Comparison of ENCODE assay signal across 26 cellular contexts in the genomic region with DNA sequence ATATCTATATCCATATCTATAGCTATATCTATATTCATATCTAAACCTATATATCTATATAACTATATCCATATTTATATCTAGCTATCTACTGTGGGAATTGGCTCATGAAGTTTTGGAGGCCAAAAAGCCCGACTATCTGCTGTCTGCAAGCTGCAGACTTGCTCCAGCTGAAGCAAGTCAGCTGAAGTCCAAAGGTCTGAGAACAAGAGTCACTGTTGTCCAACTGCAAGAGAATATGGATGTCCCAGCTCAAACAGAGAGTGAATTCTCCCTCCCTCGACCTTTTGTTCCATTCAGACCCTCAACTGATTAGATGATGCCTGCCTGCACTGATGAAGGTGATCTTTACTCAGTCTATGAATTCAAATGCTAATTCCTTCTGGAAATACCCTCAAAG.
"Had no signal": no experiment of that assay in that cellular context is flagged by ENCODE, and none has a peak within 500 bp of the region (broad histone marks: within the 10 kb centered on the region; RNA-seq: fewer than 3 reads in every experiment).

No MANE protein-coding gene starts in this region.

- H3K4me1 Mint-ChIP-seq: mesothelial cell of epicardium had no signal

- ATAC-seq: effector memory CD8-positive, alpha-beta T cell; esophagus mucosa; gastrocnemius medialis; heart right ventricle; left cardiac atrium; lower lobe of right lung; mucosa of descending colon had no signal

- DNase-seq: colonic mucosa; cortex of kidney; effector CD8-positive, alpha-beta T cell; effector memory CD8-positive, alpha-beta T cell; endodermal cell; erythroblast; esophagus squamous epithelium; foreskin fibroblast; foreskin melanocyte; gastrocnemius medialis; glutamatergic neuron; head of caudate nucleus; heart right ventricle; hippocampal formation; left cardiac atrium; left ventricle myocardium inferior; lower lobe of right lung; mesenchymal stem cell; mucosa of descending colon had no signal

- H3K36me3 ChIP-seq: colonic mucosa, esophagus squamous epithelium, gastrocnemius medialis, heart right ventricle, left ventricle myocardium inferior, lower lobe of right lung had no signal

- H3K36me3 Mint-ChIP-seq: mesothelial cell of epicardium had no signal

- H3K9me3 ChIP-seq: colonic mucosa, esophagus squamous epithelium, gastrocnemius medialis, left ventricle myocardium inferior, lower lobe of right lung, mucosa of descending colon had no signal

- H3K27ac ChIP-seq: colonic mucosa, epithelial cell of prostate, esophagus squamous epithelium, gastrocnemius medialis, heart right ventricle, left ventricle myocardium inferior, lower lobe of right lung had no signal

- H3K27me3 Mint-ChIP-seq: dendritic cell treated with granulocyte-macrophage colony-stimulating factor and Interleukin-4, amounts not matched to agents 40 ng/mL and 50 ng/mL, for 4 days; effector memory CD8-positive, alpha-beta T cell had no signal

- H3K4me3 ChIP-seq: colonic mucosa, esophagus squamous epithelium, gastrocnemius medialis, heart right ventricle, left ventricle myocardium inferior, lower lobe of right lung, mucosa of descending colon had no signal

- H3K27ac Mint-ChIP-seq: dendritic cell treated with granulocyte-macrophage colony-stimulating factor and Interleukin-4, amounts not matched to agents 40 ng/mL and 50 ng/mL, for 4 days; effector memory CD8-positive, alpha-beta T cell; endodermal cell; mesothelial cell of epicardium had no signal

- FAIRE-seq: endometrium, islet of Langerhans, keratinocyte had no signal

- H3K4me1 ChIP-seq: colonic mucosa, esophagus squamous epithelium, gastrocnemius medialis, heart right ventricle, left ventricle myocardium inferior, lower lobe of right lung had no signal

- H3K27me3 ChIP-seq: colonic mucosa, esophagus squamous epithelium, gastrocnemius medialis, heart right ventricle had no signal

- H3K4me3 Mint-ChIP-seq: dendritic cell treated with granulocyte-macrophage colony-stimulating factor and Interleukin-4, amounts not matched to agents 40 ng/mL and 50 ng/mL, for 4 days; effector memory CD8-positive, alpha-beta T cell; endodermal cell; mesothelial cell of epicardium had no signal
